In genomic region chr3:36945326-36945980, GRCh38 we compare ENCODE assay signal across 9 cellular contexts. TPM values are rescaled to one million over a fixed set of nuclear protein-coding genes. Genes with fewer than 3 reads are reported as not detected.
DNase-seq lines count a peak whose midpoint lies in the region; ATAC-seq and TF ChIP-seq lines count a peak whose summit lies in the region.
"Had no signal": no experiment of that assay in that cellular context is flagged by ENCODE, and none has a peak within 500 bp of the region (broad histone marks: within the 10 kb centered on the region; RNA-seq: fewer than 3 reads in every experiment).

No MANE protein-coding gene starts in this region.

- H3K4me3 ChIP-seq in H7 (ENCODE audit: insufficient read depth, low read depth, low read length) (peak overlapping the region; percentile 63), iPS-15b (ENCODE audit: low read depth, low read length) (peak overlapping the region; percentile 75), spleen (peak overlapping the region in 7 of 8 donors; percentile 69 to 97 (median 85))

- no peak for TF ChIP-seq CTCF in spleen (IDR thresholded peaks at IDR 0.05 in 8 of 11, conservative IDR thresholded peaks at IDR 0.05 in 3 of 11)

- no peak for ATAC-seq in activated naive CD8-positive, alpha-beta T cell treated with anti-CD3 and anti-CD28 coated beads, Interleukin-2, amount 10 ng/mL, durations not matched to agents 7 days and 5 days (ENCODE audit: low read depth)
- ATAC-seq in HG02938 (IDR thresholded peaks at IDR 0.05; ENCODE audit: unreplicated experiment) = no peak

- DNase-seq in H7 = no peak
- peak; percentile 29 for DNase-seq in activated naive CD8-positive, alpha-beta T cell treated with anti-CD3 and anti-CD28 coated beads, Interleukin-2, amount 10 ng/mL, durations not matched to agents 7 days and 5 days
- peak; percentile 80 for DNase-seq in spleen
- DNase-seq in NCI-H2107 (lab: John Stamatoyannopoulos, UW) = no peak
- DNase-seq in GF-D8 (lab: John Stamatoyannopoulos, UW) = no peak
- DNase-seq in NCI-H146 (lab: John Stamatoyannopoulos, UW) = no peak

- H3K9me3 Mint-ChIP-seq in activated naive CD8-positive, alpha-beta T cell treated with anti-CD3 and anti-CD28 coated beads, Interleukin-2, amount 10 ng/mL, durations not matched to agents 7 days and 5 days = peaks cover 14% of the 10 kb centered on the region

- H3K4me3 Mint-ChIP-seq in activated naive CD8-positive, alpha-beta T cell treated with anti-CD3 and anti-CD28 coated beads, Interleukin-2, amount 10 ng/mL, durations not matched to agents 7 days and 5 days = peak overlapping the region; percentile 79

- peaks cover 17% of the 10 kb centered on the region for H3K36me3 Mint-ChIP-seq in activated naive CD8-positive, alpha-beta T cell treated with anti-CD3 and anti-CD28 coated beads, Interleukin-2, amount 10 ng/mL, durations not matched to agents 7 days and 5 days

- TF ChIP-seq POLR2A in spleen (IDR thresholded peaks at IDR 0.05) = no peak

- peaks cover 2% of the 10 kb centered on the region for H3K27me3 Mint-ChIP-seq in activated naive CD8-positive, alpha-beta T cell treated with anti-CD3 and anti-CD28 coated beads, Interleukin-2, amount 10 ng/mL, durations not matched to agents 7 days and 5 days

- H3K9me3 ChIP-seq in iPS-15b (ENCODE audit: control insufficient read depth, insufficient read depth, low read length) (no peaks in the 10 kb centered on the region), spleen (peaks cover 8 to 27% (median 21%) of the 10 kb centered on the region in 8 donors)
- H3K9me3 ChIP-seq: body of pancreas had no signal

- WGBS in spleen, 5 donors = 76 to 83% (median 79%) methylated on average over 25 to 28 of the region's 28 CpGs

- POLR2A ChIA-PET in activated naive CD8-positive, alpha-beta T cell treated with anti-CD3 and anti-CD28 coated beads, Interleukin-2, amount 10 ng/mL, durations not matched to agents 7 days and 5 days (lab: Charles Lee) = interaction anchor here (1.3 to 1.8 kb wide), 8 partner anchors 12 to 71 kb away, joined by 4 to 14 read pairs (median 6); partner anchors contain the start of genes EPM2AIP1 and MLH1

- intact Hi-C loops in spleen (cut with DNase I; ENCODE audit: low total_unique reads) = no loop called here

- no peak overlapping the region for H3K9ac ChIP-seq in iPS-15b (ENCODE audit: low read depth, low read length)

- peaks cover 13% of the 10 kb centered on the region for H3K4me1 Mint-ChIP-seq in activated naive CD8-positive, alpha-beta T cell treated with anti-CD3 and anti-CD28 coated beads, Interleukin-2, amount 10 ng/mL, durations not matched to agents 7 days and 5 days

- H3K27me3 ChIP-seq in H7 (ENCODE audit: control insufficient read depth, insufficient read depth, low read length) = peaks cover 31% of the 10 kb centered on the region
- H3K27me3 ChIP-seq in iPS-15b (ENCODE audit: control insufficient read depth, insufficient read depth, low read length) = peaks cover 23% of the 10 kb centered on the region
- H3K27me3 ChIP-seq in spleen (replicated peaks in 1 of 7) = no peaks in the 10 kb centered on the region
- H3K27me3 ChIP-seq: body of pancreas had no signal

- H3K27ac ChIP-seq in spleen = peak overlapping the region in 6 of 8 donors; percentile 68 to 88 (median 80)

- peak overlapping the region; percentile 77 for H3K27ac Mint-ChIP-seq in activated naive CD8-positive, alpha-beta T cell treated with anti-CD3 and anti-CD28 coated beads, Interleukin-2, amount 10 ng/mL, durations not matched to agents 7 days and 5 days

- H3K4me1 ChIP-seq in iPS-15b (ENCODE audit: control insufficient read depth, insufficient read depth, low read length) = peaks cover 3% of the 10 kb centered on the region
- peaks cover 0 to 33% (median 17%) of the 10 kb centered on the region in 6 donors for H3K4me1 ChIP-seq in spleen

- H3K36me3 ChIP-seq in H7 (replicated peaks; ENCODE audit: control insufficient read depth, insufficient read depth, low read length) (no peaks in the 10 kb centered on the region), iPS-15b (ENCODE audit: control insufficient read depth, insufficient read depth, low read length) (no peaks in the 10 kb centered on the region), spleen (no peaks in the 10 kb centered on the region)

RNA-seq across cellular contexts. Expression of gene TRANK1, which starts 0.6 kb away (rescaled TPM):
- total RNA-seq in H7 (2014; rRNA removed; shearing (Covaris generic)) = 0.52 and 0.62 TPM in 2 replicates
- total RNA-seq in activated naive CD8-positive, alpha-beta T cell treated with anti-CD3 and anti-CD28 coated beads, Interleukin-2, amount 10 ng/mL, durations not matched to agents 7 days and 5 days = 100 to 1,000 TPM in 1 of 2 experiments, 10 to 100 TPM in 1; 99.6 to 102 TPM
- 10 to 100 TPM; 50.3 to 75.6 (median 63.0) TPM for total RNA-seq in spleen
- polyA plus RNA-seq in spleen = 10 to 100 TPM in 1 of 3 donors, 1 to 10 TPM in 2; 5.3 to 10.1 (median 6.1) TPM

RNA-seq across cellular contexts. Expression of gene EPM2AIP1, which starts 47.5 kb away (rescaled TPM):
- 4.3 and 7.5 TPM in 2 replicates for total RNA-seq in H7 (2014; rRNA removed; shearing (Covaris generic))
- total RNA-seq in activated naive CD8-positive, alpha-beta T cell treated with anti-CD3 and anti-CD28 coated beads, Interleukin-2, amount 10 ng/mL, durations not matched to agents 7 days and 5 days = 10 to 100 TPM; 26.8 to 28.6 TPM
- total RNA-seq in spleen = 10 to 100 TPM; 14.6 to 31.3 (median 25.4) TPM
- 1 to 10 TPM; 4.9 to 5.4 (median 5.0) TPM for polyA plus RNA-seq in spleen

RNA-seq across cellular contexts. Expression of gene MLH1, which starts 47.9 kb away (rescaled TPM):
- 46.4 and 55.7 TPM in 2 replicates for total RNA-seq in H7 (2014; rRNA removed; shearing (Covaris generic))
- total RNA-seq in activated naive CD8-positive, alpha-beta T cell treated with anti-CD3 and anti-CD28 coated beads, Interleukin-2, amount 10 ng/mL, durations not matched to agents 7 days and 5 days = 10 to 100 TPM; 52.3 to 54.0 TPM
- total RNA-seq in spleen = 10 to 100 TPM; 28.6 to 38.8 (median 35.7) TPM
- polyA plus RNA-seq in spleen = 10 to 100 TPM; 16.6 to 21.8 (median 17.7) TPM

Comparison
In these comparisons a context has a peak if more than half of its experiments do, and no peak if none do; other contexts are left out.
1. DNase-seq: peak in activated naive CD8-positive, alpha-beta T cell treated with anti-CD3 and anti-CD28 coated beads, Interleukin-2, amount 10 ng/mL, durations not matched to agents 7 days and 5 days (single experiment) and spleen (single experiment); none in H7 (single experiment), NCI-H2107 (single experiment), GF-D8 (single experiment) and NCI-H146 (single experiment).
2. RNA of gene TRANK1, which starts 0.6 kb away (total RNA-seq): 99.6 to 102 TPM in activated naive CD8-positive, alpha-beta T cell treated with anti-CD3 and anti-CD28 coated beads, Interleukin-2, amount 10 ng/mL, durations not matched to agents 7 days and 5 days and 50.3 to 75.6 TPM in spleen; 0.52 to 0.62 TPM in H7; every median in the first group is over 10 times any median in the second.
3. Peak in every context shown above with its lines, with median percentiles within 50 percentile points of each other: H3K4me3 ChIP-seq.